Comparison of ENCODE assay signal across 8 cellular contexts in the genomic region with DNA sequence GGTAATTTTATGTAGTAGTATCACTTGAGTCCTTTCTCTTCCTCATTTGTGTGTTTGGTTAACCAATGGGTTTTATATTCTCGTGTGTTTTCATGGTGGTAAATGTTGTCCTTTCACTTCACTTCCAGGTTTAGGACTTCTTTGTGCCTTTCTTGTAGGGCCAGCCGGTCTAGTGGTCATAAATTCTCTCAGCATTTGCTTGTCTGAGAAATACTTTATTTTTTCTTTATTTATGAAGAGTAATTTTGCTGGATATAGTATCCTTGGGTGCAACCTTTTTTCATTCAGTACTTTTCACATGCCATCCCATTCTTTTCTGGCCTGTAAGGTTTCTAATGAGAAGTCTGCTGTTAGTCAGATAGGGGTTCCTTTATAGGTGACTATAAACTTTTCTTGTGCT.
"Had no signal": no experiment of that assay in that cellular context is flagged by ENCODE, and none has a peak within 500 bp of the region (broad histone marks: within the 10 kb centered on the region; RNA-seq: fewer than 3 reads in every experiment).

No MANE protein-coding gene starts in this region.

- ATAC-seq: GM23338, K562 had no signal

- H3K4me2 ChIP-seq: GM23338 had no signal

- H2AFZ ChIP-seq: GM23338 had no signal

- FAIRE-seq: H1, K562 had no signal

- H3K4me3 ChIP-seq: GM23338, K562 had no signal

- H3K27ac ChIP-seq: HL-60 had no signal

- DNase-seq: H9, HCEC 1CT, HFFc6, IMR-90 had no signal
